Comparison of ENCODE assay signal across 8 cellular contexts in genomic region chr9:119365291-119366027, GRCh38. TPM values are rescaled to one million over a fixed set of nuclear protein-coding genes. Genes with fewer than 3 reads are reported as not detected.
A peak's percentile ranks its signal among the peaks of the same experiment; 100 is the strongest.
DNase-seq lines count a peak whose midpoint lies in the region; ATAC-seq, FAIRE-seq and TF ChIP-seq lines count a peak whose summit lies in the region.

No MANE protein-coding gene starts in this region.

- no peaks in the 10 kb centered on the region for H4K20me1 ChIP-seq in GM23338 (replicated peaks; ENCODE audit: insufficient read depth)

- WGBS in esophagus muscularis mucosa: 11% methylated on average over 9 of the region's 9 CpGs
- 12 to 15% (median 13%) methylated on average over 9 of the region's 9 CpGs for WGBS in psoas muscle, 3 donors

- H2AFZ ChIP-seq in GM23338: no peak overlapping the region

- H3K4me1 ChIP-seq in BE2C (no peaks in the 10 kb centered on the region), GM23338 (ENCODE audit: insufficient read depth) (peaks cover 59% of the 10 kb centered on the region), esophagus muscularis mucosa (peaks cover 13 to 18% (median 16%) of the 10 kb centered on the region in 4 donors), psoas muscle (no peaks in the 10 kb centered on the region)

- peaks cover 71% of the 10 kb centered on the region for H3K4me1 Mint-ChIP-seq in GM23338

- 0 out of 2 replicates have a peak overlapping the region, but pooled peaks have one; percentile 6 for H3K27ac Mint-ChIP-seq in GM23338

- no peak for TF ChIP-seq POLR2A in esophagus muscularis mucosa (IDR thresholded peaks at IDR 0.05; ENCODE audit: low read depth)

- no peaks in the 10 kb centered on the region for H3K9me3 Mint-ChIP-seq in GM23338

- no peaks in the 10 kb centered on the region for H3K9me2 ChIP-seq in GM23338 (ENCODE audit: insufficient read depth)

- TF ChIP-seq CTCF in BE2C (IDR thresholded peaks at IDR 0.05; ENCODE audit: low read depth, low read length) (peak; percentile 71), GM23338 (conservative IDR thresholded peaks at IDR 0.05; ENCODE audit: low read depth in 2 of 2) (peak; percentile 90), esophagus muscularis mucosa (IDR thresholded peaks at IDR 0.05) (peak in 2 of 3 experiments; percentile 11 to 25), psoas muscle (IDR thresholded peaks at IDR 0.05) (peak; percentile 32)

- no peak for TF ChIP-seq EP300 in esophagus muscularis mucosa (IDR thresholded peaks at IDR 0.05)

- peaks cover 57% of the 10 kb centered on the region for H3K79me2 ChIP-seq in GM23338 (replicated peaks; ENCODE audit: insufficient read depth)

- peak overlapping the region; percentile 10 for H3K4me3 Mint-ChIP-seq in GM23338

- H3K27ac ChIP-seq in GM23338 (ENCODE audit: low read depth) (no peak overlapping the region), esophagus muscularis mucosa (replicated peaks in 1 of 4) (no peak overlapping the region), psoas muscle (no peak overlapping the region)

- intact Hi-C loops in esophagus muscularis mucosa (cut with DNase I) (no loop called here), psoas muscle (cut with DNase I) (loop anchor here in 1 of 2 donors (5.0 kb wide), 1 partner anchor 533 kb away; no protein-coding TSS in a partner anchor)

- no peak for FAIRE-seq in frontal cortex (lab: Jason Lieb, UNC)

- no peaks in the 10 kb centered on the region for H3K9me3 ChIP-seq in BE2C
- H3K9me3 ChIP-seq in esophagus muscularis mucosa: no peaks in the 10 kb centered on the region
- H3K9me3 ChIP-seq in psoas muscle: no peaks in the 10 kb centered on the region

- H3K4me3 ChIP-seq in BE2C (ENCODE audit: low read depth, low read length) (no peak overlapping the region), GM23338 (peak overlapping the region; percentile 9; the same call in 1 of the 2 replicates), esophagus muscularis mucosa (no peak overlapping the region), psoas muscle (no peak overlapping the region)

- peak; percentile 49 for DNase-seq in BE2C
- DNase-seq in GM23338 (ENCODE audit: low spot score): peak; percentile 95
- peak; percentile 67 for DNase-seq in NCI-H774 (lab: John Stamatoyannopoulos, UW)
- DNase-seq in esophagus muscularis mucosa (ENCODE audit: extremely low spot score): no peak
- no peak for DNase-seq in psoas muscle
- no peak for DNase-seq in frontal cortex (ENCODE audit: low spot score in 2 of 2)
- DNase-seq in stimulated activated CD4-positive, alpha-beta T cell treated with anti-CD3 and anti-CD28 coated beads, Interleukin-2, amount 100 ng/mL, for 24 hours: no peak

- H3K36me3 Mint-ChIP-seq in GM23338 (ENCODE audit: low read depth): peaks cover 22% of the 10 kb centered on the region; the same call in 2 of the 3 replicates

- H3K36me3 ChIP-seq in BE2C: no peaks in the 10 kb centered on the region
- no peaks in the 10 kb centered on the region; the same call in 1 of the 2 replicates for H3K36me3 ChIP-seq in GM23338 (ENCODE audit: insufficient read depth)
- no peaks in the 10 kb centered on the region for H3K36me3 ChIP-seq in esophagus muscularis mucosa
- H3K36me3 ChIP-seq in psoas muscle (ENCODE audit: insufficient read depth in 1 of 2, low read depth in 1 of 2): no peaks in the 10 kb centered on the region

- H3K27me3 ChIP-seq in BE2C (peaks cover 32% of the 10 kb centered on the region), GM23338 (ENCODE audit: insufficient read depth) (peaks cover 25% of the 10 kb centered on the region), esophagus muscularis mucosa (peaks cover 0 to 64% (median 25%) of the 10 kb centered on the region in 4 donors), psoas muscle (ENCODE audit: insufficient read depth in 3 of 3, low read length in 2 of 3) (peaks cover 0 to 45% (median 21%) of the 10 kb centered on the region in 3 donors)

- peaks cover 6% of the 10 kb centered on the region for H3K27me3 Mint-ChIP-seq in GM23338 (ENCODE audit: insufficient read depth, low read depth, poor library complexity)

- H3K4me2 ChIP-seq in GM23338: peak overlapping the region; percentile 10

- 0 out of 2 replicates have a peak, but pooled peaks cover 4% of the 10 kb centered on the region for H3F3A ChIP-seq in GM23338 (replicated peaks; ENCODE audit: low read depth)

- ATAC-seq in GM23338 (peak; percentile 41), psoas muscle (no peak), HG03135 (IDR thresholded peaks at IDR 0.05; ENCODE audit: unreplicated experiment) (no peak)

TF ChIP-seq in GM23338, 12 proteins besides CTCF, POLR2A, EP300 and RAD21:
- TF ChIP-seq NANOG (IDR thresholded peaks at IDR 0.05; ENCODE audit: borderline replicate concordance): peak; percentile 83
- TF ChIP-seq, protein P1, sequence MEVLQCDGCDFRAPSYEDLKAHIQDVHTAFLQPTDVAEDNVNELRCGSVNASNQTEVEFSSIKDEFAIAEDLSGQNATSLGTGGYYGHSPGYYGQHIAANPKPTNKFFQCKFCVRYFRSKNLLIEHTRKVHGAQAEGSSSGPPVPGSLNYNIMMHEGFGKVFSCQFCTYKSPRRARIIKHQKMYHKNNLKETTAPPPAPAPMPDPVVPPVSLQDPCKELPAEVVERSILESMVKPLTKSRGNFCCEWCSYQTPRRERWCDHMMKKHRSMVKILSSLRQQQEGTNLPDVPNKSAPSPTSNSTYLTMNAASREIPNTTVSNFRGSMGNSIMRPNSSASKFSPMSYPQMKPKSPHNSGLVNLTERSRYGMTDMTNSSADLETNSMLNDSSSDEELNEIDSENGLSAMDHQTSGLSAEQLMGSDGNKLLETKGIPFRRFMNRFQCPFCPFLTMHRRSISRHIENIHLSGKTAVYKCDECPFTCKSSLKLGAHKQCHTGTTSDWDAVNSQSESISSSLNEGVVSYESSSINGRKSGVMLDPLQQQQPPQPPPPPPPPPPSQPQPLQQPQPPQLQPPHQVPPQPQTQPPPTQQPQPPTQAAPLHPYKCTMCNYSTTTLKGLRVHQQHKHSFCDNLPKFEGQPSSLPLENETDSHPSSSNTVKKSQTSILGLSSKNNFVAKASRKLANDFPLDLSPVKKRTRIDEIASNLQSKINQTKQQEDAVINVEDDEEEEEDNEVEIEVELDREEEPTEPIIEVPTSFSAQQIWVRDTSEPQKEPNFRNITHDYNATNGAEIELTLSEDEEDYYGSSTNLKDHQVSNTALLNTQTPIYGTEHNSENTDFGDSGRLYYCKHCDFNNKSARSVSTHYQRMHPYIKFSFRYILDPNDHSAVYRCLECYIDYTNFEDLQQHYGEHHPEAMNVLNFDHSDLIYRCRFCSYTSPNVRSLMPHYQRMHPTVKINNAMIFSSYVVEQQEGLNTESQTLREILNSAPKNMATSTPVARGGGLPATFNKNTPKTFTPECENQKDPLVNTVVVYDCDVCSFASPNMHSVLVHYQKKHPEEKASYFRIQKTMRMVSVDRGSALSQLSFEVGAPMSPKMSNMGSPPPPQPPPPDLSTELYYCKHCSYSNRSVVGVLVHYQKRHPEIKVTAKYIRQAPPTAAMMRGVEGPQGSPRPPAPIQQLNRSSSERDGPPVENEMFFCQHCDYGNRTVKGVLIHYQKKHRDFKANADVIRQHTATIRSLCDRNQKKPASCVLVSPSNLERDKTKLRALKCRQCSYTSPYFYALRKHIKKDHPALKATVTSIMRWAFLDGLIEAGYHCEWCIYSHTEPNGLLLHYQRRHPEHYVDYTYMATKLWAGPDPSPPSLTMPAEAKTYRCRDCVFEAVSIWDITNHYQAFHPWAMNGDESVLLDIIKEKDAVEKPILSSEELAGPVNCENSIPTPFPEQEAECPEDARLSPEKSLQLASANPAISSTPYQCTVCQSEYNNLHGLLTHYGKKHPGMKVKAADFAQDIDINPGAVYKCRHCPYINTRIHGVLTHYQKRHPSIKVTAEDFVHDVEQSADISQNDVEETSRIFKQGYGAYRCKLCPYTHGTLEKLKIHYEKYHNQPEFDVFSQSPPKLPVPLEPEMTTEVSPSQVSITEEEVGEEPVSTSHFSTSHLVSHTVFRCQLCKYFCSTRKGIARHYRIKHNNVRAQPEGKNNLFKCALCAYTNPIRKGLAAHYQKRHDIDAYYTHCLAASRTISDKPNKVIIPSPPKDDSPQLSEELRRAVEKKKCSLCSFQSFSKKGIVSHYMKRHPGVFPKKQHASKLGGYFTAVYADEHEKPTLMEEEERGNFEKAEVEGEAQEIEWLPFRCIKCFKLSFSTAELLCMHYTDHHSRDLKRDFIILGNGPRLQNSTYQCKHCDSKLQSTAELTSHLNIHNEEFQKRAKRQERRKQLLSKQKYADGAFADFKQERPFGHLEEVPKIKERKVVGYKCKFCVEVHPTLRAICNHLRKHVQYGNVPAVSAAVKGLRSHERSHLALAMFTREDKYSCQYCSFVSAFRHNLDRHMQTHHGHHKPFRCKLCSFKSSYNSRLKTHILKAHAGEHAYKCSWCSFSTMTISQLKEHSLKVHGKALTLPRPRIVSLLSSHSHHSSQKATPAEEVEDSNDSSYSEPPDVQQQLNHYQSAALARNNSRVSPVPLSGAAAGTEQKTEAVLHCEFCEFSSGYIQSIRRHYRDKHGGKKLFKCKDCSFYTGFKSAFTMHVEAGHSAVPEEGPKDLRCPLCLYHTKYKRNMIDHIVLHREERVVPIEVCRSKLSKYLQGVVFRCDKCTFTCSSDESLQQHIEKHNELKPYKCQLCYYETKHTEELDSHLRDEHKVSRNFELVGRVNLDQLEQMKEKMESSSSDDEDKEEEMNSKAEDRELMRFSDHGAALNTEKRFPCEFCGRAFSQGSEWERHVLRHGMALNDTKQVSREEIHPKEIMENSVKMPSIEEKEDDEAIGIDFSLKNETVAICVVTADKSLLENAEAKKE (CRISPR knock-in tag; IDR thresholded peaks at IDR 0.05): 0 out of 2 replicates have a peak, but pooled peaks have one; percentile 7
- no peak for TF ChIP-seq STAT1 (IDR thresholded peaks at IDR 0.05; ENCODE audit: unreplicated experiment)

RNA-seq across cellular contexts. Expression of gene BRINP1, which starts 3.8 kb away (rescaled TPM):
- 1.4 TPM for polyA plus RNA-seq in BE2C (2012; ENCODE audit: insufficient read depth, insufficient read length, low read depth)
- total RNA-seq in GM23338 (2014; rRNA removed; shearing (Covaris generic)): 26.8 and 33.5 TPM in 2 replicates
- polyA plus RNA-seq in GM23338 (2016; fragmentation: Nextera tagmentation; extraction: Ambion mirVana) (11.8 and 13.4 TPM in 2 replicates), psoas muscle (under 1 TPM in 1 of 3 donors, not detected in 2; 0.03 TPM)
- total RNA-seq in esophagus muscularis mucosa (not detected), psoas muscle (under 1 TPM in 2 of 4 donors, not detected in 2; 0.17 to 0.20 TPM), frontal cortex (48.5 TPM)

Comparison
In these comparisons a context has a peak if more than half of its experiments do, and no peak if none do; other contexts are left out.
1. DNase-seq: peak in BE2C (single experiment), GM23338 (single experiment) and NCI-H774 (single experiment); none in esophagus muscularis mucosa (single experiment), psoas muscle (0 of 2), frontal cortex (0 of 2) and stimulated activated CD4-positive, alpha-beta T cell treated with anti-CD3 and anti-CD28 coated beads, Interleukin-2, amount 100 ng/mL, for 24 hours (0 of 2).
2. CTCF ChIP-seq: peak in every context shown above with its lines; median percentile 90 in GM23338; 71 in BE2C; 32 in psoas muscle; 18 in esophagus muscularis mucosa.
3. RNA of gene BRINP1, which starts 3.8 kb away (total RNA-seq): 48.5 TPM in frontal cortex (single experiment) and 26.8 to 33.5 TPM in GM23338; 0.17 to 0.20 TPM in psoas muscle and not detected in esophagus muscularis mucosa; every median in the first group is over 10 times any median in the second.